In the genomic region with DNA sequence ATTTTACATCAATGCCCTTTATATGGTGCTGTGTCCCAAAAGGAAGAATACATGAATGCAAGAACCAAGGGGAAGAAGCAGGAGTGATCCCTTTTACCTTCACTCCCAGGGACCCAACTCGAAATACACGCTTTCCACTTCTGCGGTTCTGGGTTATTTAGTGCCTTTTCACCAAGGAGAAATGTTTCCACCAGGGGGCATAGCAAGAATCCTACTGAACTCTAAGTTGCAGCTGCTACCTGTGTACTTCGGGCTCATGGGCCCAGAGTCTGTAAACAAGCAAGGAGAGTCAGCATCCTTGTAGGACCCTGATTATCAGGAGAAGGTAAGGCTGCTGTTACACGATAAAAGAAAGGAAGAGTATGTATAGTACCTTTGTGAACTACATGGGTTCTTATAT, we compare ENCODE assay signal across 9 cellular contexts. TPM values are rescaled to one million over a fixed set of nuclear protein-coding genes. Genes with fewer than 3 reads are reported as not detected.
DNase-seq lines count a peak whose midpoint lies in the region; ATAC-seq and TF ChIP-seq lines count a peak whose summit lies in the region.
"Had no signal": no experiment of that assay in that cellular context is flagged by ENCODE, and none has a peak within 500 bp of the region (broad histone marks: within the 10 kb centered on the region; RNA-seq: fewer than 3 reads in every experiment).

No MANE protein-coding gene starts in this region.

- H3K27ac ChIP-seq in foreskin keratinocyte (no peak overlapping the region), thyroid gland (no peak overlapping the region), suprapubic skin (no peak overlapping the region)
- H3K27ac ChIP-seq: BLaER1 treated with 17β-estradiol and CSF1 and Interleukin-3, amounts not matched to agents 10 nM and 100 nM had no signal

- TF ChIP-seq CTCF in foreskin keratinocyte (conservative IDR thresholded peaks at IDR 0.05): peak; percentile 68
- peak in 4 of 6 experiments; percentile 33 to 57 (median 50) for TF ChIP-seq CTCF in thyroid gland (IDR thresholded peaks at IDR 0.05)
- TF ChIP-seq CTCF in suprapubic skin (IDR thresholded peaks at IDR 0.05): peak in 1 of 2 donors; percentile 18

- intact Hi-C loops in thyroid gland (cut with DNase I): loop anchor here (5.0 kb wide), 1 partner anchor 98 kb away; no protein-coding TSS in a partner anchor

- H3K4me1 ChIP-seq in foreskin keratinocyte (no peaks in the 10 kb centered on the region), thyroid gland (no peaks in the 10 kb centered on the region), suprapubic skin (no peaks in the 10 kb centered on the region)
- H3K4me1 ChIP-seq: BLaER1 treated with 17β-estradiol and CSF1 and Interleukin-3, amounts not matched to agents 10 nM and 100 nM had no signal

- DNase-seq in NCI-H345 (lab: John Stamatoyannopoulos, UW) (peak; percentile 64), NCI-H345 treated with DMSO at 0.1 percent for 48 hours (lab: John Stamatoyannopoulos, UW; ENCODE audit: unreplicated experiment) (no peak), NCI-H82 treated with DMSO at 0.1 percent for 48 hours (lab: John Stamatoyannopoulos, UW; ENCODE audit: unreplicated experiment) (peak; percentile 22), foreskin keratinocyte (peak in 1 of 2 donors; percentile 42), thyroid gland (peak; percentile 17 to 28), suprapubic skin (ENCODE audit: low spot score in 2 of 2) (no peak), NCI-H2107 treated with DMSO at 0.1 percent for 48 hours (lab: John Stamatoyannopoulos, UW; ENCODE audit: unreplicated experiment) (no peak)

- no peaks in the 10 kb centered on the region for H3K36me3 ChIP-seq in thyroid gland
- H3K36me3 ChIP-seq in suprapubic skin: no peaks in the 10 kb centered on the region
- H3K36me3 ChIP-seq: BLaER1 treated with 17β-estradiol and CSF1 and Interleukin-3, amounts not matched to agents 10 nM and 100 nM had no signal

- H3K4me3 ChIP-seq in thyroid gland (replicated peaks in 1 of 3): no peak overlapping the region
- H3K4me3 ChIP-seq in suprapubic skin: no peak overlapping the region
- H3K4me3 ChIP-seq: BLaER1 treated with 17β-estradiol and CSF1 and Interleukin-3, amounts not matched to agents 10 nM and 100 nM had no signal

- TF ChIP-seq EP300 in suprapubic skin (IDR thresholded peaks at IDR 0.05): no peak

- TF ChIP-seq POLR2A in thyroid gland (IDR thresholded peaks at IDR 0.05): no peak
- no peak for TF ChIP-seq POLR2A in suprapubic skin (IDR thresholded peaks at IDR 0.05)

- H3K9me3 ChIP-seq in thyroid gland (no peaks in the 10 kb centered on the region), suprapubic skin (no peaks in the 10 kb centered on the region)

- peak; percentile 73 for ATAC-seq in foreskin keratinocyte
- ATAC-seq in GM18861 (IDR thresholded peaks at IDR 0.05; ENCODE audit: unreplicated experiment): no peak

- WGBS in thyroid gland, 2 donors: 58 to 68% methylated on average over 5 of the region's 5 CpGs
- WGBS in suprapubic skin: 81% methylated on average over 5 of the region's 5 CpGs

- H3K27me3 ChIP-seq in foreskin keratinocyte: no peaks in the 10 kb centered on the region
- H3K27me3 ChIP-seq in thyroid gland: no peaks in the 10 kb centered on the region
- no peaks in the 10 kb centered on the region for H3K27me3 ChIP-seq in suprapubic skin
- H3K27me3 ChIP-seq: BLaER1 treated with 17β-estradiol and CSF1 and Interleukin-3, amounts not matched to agents 10 nM and 100 nM had no signal

RNA-seq across cellular contexts. Expression of a gene that starts 45.7 kb away (rescaled TPM):
- total RNA-seq in foreskin keratinocyte (29.4 and 53.6 TPM in 2 replicates), thyroid gland (10 to 100 TPM; 23.7 to 43.1 (median 28.0) TPM), suprapubic skin (10 to 100 TPM; 12.0 to 22.2 (median 16.6) TPM)
- polyA plus RNA-seq in foreskin keratinocyte: 14.5 and 24.3 TPM in 2 replicates

Comparison
In these comparisons a context has a peak if more than half of its experiments do, and no peak if none do; other contexts are left out.
1. DNase-seq: peak in NCI-H345 (single experiment), NCI-H82 treated with DMSO at 0.1 percent for 48 hours (single experiment) and thyroid gland (2 of 2); none in NCI-H345 treated with DMSO at 0.1 percent for 48 hours (single experiment), suprapubic skin (0 of 2) and NCI-H2107 treated with DMSO at 0.1 percent for 48 hours (single experiment).